ENCODE assay signal across 20 cellular contexts in the genomic region with DNA sequence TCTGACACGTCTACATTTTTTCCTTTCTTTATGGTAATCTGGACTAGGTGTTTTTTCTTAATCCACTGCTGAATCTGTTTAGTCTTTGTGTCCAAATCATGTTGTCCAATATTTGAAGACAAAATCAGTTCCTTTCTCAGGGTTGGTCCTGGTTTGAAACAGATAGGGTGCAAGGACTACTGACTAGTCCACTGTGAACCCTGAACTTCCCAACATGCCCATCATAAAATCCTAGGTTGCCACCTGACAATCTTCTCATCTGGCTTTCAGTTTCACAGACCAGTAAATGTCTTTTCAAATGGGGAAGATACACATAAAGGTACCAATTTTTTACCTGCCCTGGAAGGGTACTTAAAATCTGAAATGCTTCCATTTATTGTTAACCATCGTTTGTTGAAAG. TPM values are rescaled to one million over a fixed set of nuclear protein-coding genes. Genes with fewer than 3 reads are reported as not detected.
DNase-seq lines count a peak whose midpoint lies in the region; ATAC-seq and TF ChIP-seq lines count a peak whose summit lies in the region.
"Had no signal": no experiment of that assay in that cellular context is flagged by ENCODE, and none has a peak within 500 bp of the region (broad histone marks: within the 10 kb centered on the region; RNA-seq: fewer than 3 reads in every experiment).

No MANE protein-coding gene starts in this region.

- DNase-seq in activated naive CD4-positive, alpha-beta T cell treated with anti-CD3 and anti-CD28 coated beads, Interleukin-2, amount 50 U/mL, for 72 hours (ENCODE audit: low spot score in 2 of 2) = no peak
- DNase-seq in activated naive CD4-positive, alpha-beta T cell treated with anti-CD3 and anti-CD28 coated beads for 36 hours = no peak
- no peak for DNase-seq in CD8-positive, alpha-beta T cell
- DNase-seq in immature natural killer cell (no peak), lower lobe of right lung (no peak)
- DNase-seq in activated CD4-positive, alpha-beta T cell treated with anti-CD3 and anti-CD28 coated beads for 1 hour = no peak
- DNase-seq: IMR-90; NCI-H1105; NCI-H146; NCI-H2029; NCI-H226; NCI-H510A treated with DMSO at 0.1 percent for 48 hours; NCI-H748 treated with DMSO at 0.1 percent for 48 hours; NK-92 treated with Interleukin-12 subunit alpha and Interleukin-12 subunit beta, amount 100 ng/mL, for 24 hours; Peyer's patch had no signal

- peak overlapping the region; percentile 22 to 72 for H3K27ac Mint-ChIP-seq in activated naive CD4-positive, alpha-beta T cell treated with anti-CD3 and anti-CD28 coated beads, Interleukin-2, amount 50 U/mL, for 72 hours
- no peak overlapping the region for H3K27ac Mint-ChIP-seq in activated naive CD4-positive, alpha-beta T cell treated with anti-CD3 and anti-CD28 coated beads for 36 hours
- H3K27ac Mint-ChIP-seq in CD8-positive, alpha-beta T cell = peak overlapping the region; percentile 55
- H3K27ac Mint-ChIP-seq in immature natural killer cell = peak overlapping the region in 4 of 6 donors; percentile 40 to 61 (median 58)
- peak overlapping the region; percentile 31 for H3K27ac Mint-ChIP-seq in stimulated activated memory B cell treated with anti-CD40 and anti-IgM and Interleukin-4, amounts not matched to agents 10 μg/mL and 1 μg/mL and 100 μg/mL, for 72 hours

- CTCF ChIA-PET in activated naive CD4-positive, alpha-beta T cell treated with anti-CD3 and anti-CD28 coated beads for 36 hours (lab: Charles Lee) = no interaction called here
- CTCF ChIA-PET in CD8-positive, alpha-beta T cell (lab: Charles Lee) = no interaction called here

- H3K36me3 Mint-ChIP-seq in activated naive CD4-positive, alpha-beta T cell treated with anti-CD3 and anti-CD28 coated beads, Interleukin-2, amount 50 U/mL, for 72 hours = peaks cover 4 to 19% of the 10 kb centered on the region in 2 donors
- H3K36me3 Mint-ChIP-seq in activated naive CD4-positive, alpha-beta T cell treated with anti-CD3 and anti-CD28 coated beads for 36 hours (ENCODE audit: low read depth) = peaks cover 36% of the 10 kb centered on the region
- H3K36me3 Mint-ChIP-seq in CD8-positive, alpha-beta T cell = peaks cover 76% of the 10 kb centered on the region
- peaks cover 18 to 49% (median 38%) of the 10 kb centered on the region in 3 donors for H3K36me3 Mint-ChIP-seq in immature natural killer cell
- peaks cover 67% of the 10 kb centered on the region for H3K36me3 Mint-ChIP-seq in stimulated activated memory B cell treated with anti-CD40 and anti-IgM and Interleukin-4, amounts not matched to agents 10 μg/mL and 1 μg/mL and 100 μg/mL, for 72 hours

- peaks cover 35% of the 10 kb centered on the region for H3K4me1 Mint-ChIP-seq in activated naive CD4-positive, alpha-beta T cell treated with anti-CD3 and anti-CD28 coated beads for 36 hours (ENCODE audit: low read depth)
- H3K4me1 Mint-ChIP-seq in CD8-positive, alpha-beta T cell (ENCODE audit: low read depth) = peaks cover 47% of the 10 kb centered on the region
- H3K4me1 Mint-ChIP-seq in immature natural killer cell = peaks cover 39 to 61% of the 10 kb centered on the region in 2 donors
- H3K4me1 Mint-ChIP-seq in stimulated activated memory B cell treated with anti-CD40 and anti-IgM and Interleukin-4, amounts not matched to agents 10 μg/mL and 1 μg/mL and 100 μg/mL, for 72 hours = peaks cover 30% of the 10 kb centered on the region

- ATAC-seq in activated naive CD4-positive, alpha-beta T cell treated with anti-CD3 and anti-CD28 coated beads, Interleukin-2, amount 50 U/mL, for 72 hours = no peak
- ATAC-seq in CD8-positive, alpha-beta T cell = no peak
- no peak for ATAC-seq in stimulated activated memory B cell treated with anti-CD40 and anti-IgM and Interleukin-4, amounts not matched to agents 10 μg/mL and 1 μg/mL and 100 μg/mL, for 72 hours
- no peak for ATAC-seq in activated CD4-positive, CD25-positive, alpha-beta regulatory T cell treated with anti-CD3 and anti-CD28 coated beads, Interleukin-2, amount 50 U/mL, for 24 hours
- ATAC-seq in lower lobe of right lung = no peak

- peaks cover 39% of the 10 kb centered on the region for H3K4me1 ChIP-seq in CD8-positive, alpha-beta T cell (ENCODE audit: insufficient read depth, low read length)
- peaks cover 4% of the 10 kb centered on the region for H3K4me1 ChIP-seq in lower lobe of right lung
- H3K4me1 ChIP-seq: SJSA1 had no signal

- no peaks in the 10 kb centered on the region for H3K9me3 ChIP-seq in CD8-positive, alpha-beta T cell (ENCODE audit: low read length)
- no peaks in the 10 kb centered on the region for H3K9me3 ChIP-seq in lower lobe of right lung
- H3K9me3 ChIP-seq: BLaER1, Peyer's patch, SJSA1 had no signal

- H3K4me3 ChIP-seq in CD8-positive, alpha-beta T cell (ENCODE audit: low read depth, low read length) = no peak overlapping the region
- H3K4me3 ChIP-seq in lower lobe of right lung = no peak overlapping the region
- H3K4me3 ChIP-seq: BLaER1, Peyer's patch, SJSA1 had no signal

- peaks cover 31% of the 10 kb centered on the region for H3K36me3 ChIP-seq in CD8-positive, alpha-beta T cell (ENCODE audit: insufficient read depth, low read length)
- peaks cover 86% of the 10 kb centered on the region for H3K36me3 ChIP-seq in lower lobe of right lung

- no peak overlapping the region for H3K27ac ChIP-seq in CD8-positive, alpha-beta T cell (ENCODE audit: low read depth, low read length)
- H3K27ac ChIP-seq in lower lobe of right lung = no peak overlapping the region
- H3K27ac ChIP-seq: BLaER1, KMS-11, Peyer's patch, SJSA1 had no signal

- no peak overlapping the region for H3K4me3 Mint-ChIP-seq in activated naive CD4-positive, alpha-beta T cell treated with anti-CD3 and anti-CD28 coated beads for 36 hours
- no peak overlapping the region for H3K4me3 Mint-ChIP-seq in CD8-positive, alpha-beta T cell
- H3K4me3 Mint-ChIP-seq in immature natural killer cell = no peak overlapping the region
- H3K4me3 Mint-ChIP-seq in stimulated activated memory B cell treated with anti-CD40 and anti-IgM and Interleukin-4, amounts not matched to agents 10 μg/mL and 1 μg/mL and 100 μg/mL, for 72 hours = no peak overlapping the region

- intact Hi-C loops in activated naive CD4-positive, alpha-beta T cell treated with anti-CD3 and anti-CD28 coated beads for 36 hours (cut with micrococcal nuclease) = no loop called here
- intact Hi-C loops in CD8-positive, alpha-beta T cell (cut with DNase I, micrococcal nuclease) = loop anchor here in 1 of 2 experiments (10.0 kb wide), 1 partner anchor 1278 kb away; the partner anchor contains the start of gene SLC46A3
- intact Hi-C loops in lower lobe of right lung (cut with DNase I) = no loop called here

- POLR2A ChIA-PET in CD8-positive, alpha-beta T cell (lab: Charles Lee) = interaction anchor here (1.2 kb wide), 1 partner anchor 11 kb away, joined by 6 read pairs; no protein-coding TSS in a partner anchor

- H3K27me3 Mint-ChIP-seq in activated naive CD4-positive, alpha-beta T cell treated with anti-CD3 and anti-CD28 coated beads for 36 hours (ENCODE audit: low read depth) = no peaks in the 10 kb centered on the region
- no peaks in the 10 kb centered on the region for H3K27me3 Mint-ChIP-seq in CD8-positive, alpha-beta T cell (ENCODE audit: low read depth)
- peaks cover 0 to 2% (median 0%) of the 10 kb centered on the region in 3 donors for H3K27me3 Mint-ChIP-seq in immature natural killer cell (ENCODE audit: low read depth in 3 of 3)
- H3K27me3 Mint-ChIP-seq in stimulated activated memory B cell treated with anti-CD40 and anti-IgM and Interleukin-4, amounts not matched to agents 10 μg/mL and 1 μg/mL and 100 μg/mL, for 72 hours = no peaks in the 10 kb centered on the region

- no peaks in the 10 kb centered on the region for H3K9me3 Mint-ChIP-seq in activated naive CD4-positive, alpha-beta T cell treated with anti-CD3 and anti-CD28 coated beads, Interleukin-2, amount 50 U/mL, for 72 hours
- no peaks in the 10 kb centered on the region for H3K9me3 Mint-ChIP-seq in activated naive CD4-positive, alpha-beta T cell treated with anti-CD3 and anti-CD28 coated beads for 36 hours
- H3K9me3 Mint-ChIP-seq in CD8-positive, alpha-beta T cell = no peaks in the 10 kb centered on the region
- H3K9me3 Mint-ChIP-seq in immature natural killer cell = no peaks in the 10 kb centered on the region
- H3K9me3 Mint-ChIP-seq in stimulated activated memory B cell treated with anti-CD40 and anti-IgM and Interleukin-4, amounts not matched to agents 10 μg/mL and 1 μg/mL and 100 μg/mL, for 72 hours = no peaks in the 10 kb centered on the region

- TF ChIP-seq CTCF in CD8-positive, alpha-beta T cell (IDR thresholded peaks at IDR 0.05) = no peak
- no peak for TF ChIP-seq CTCF in lower lobe of right lung (IDR thresholded peaks at IDR 0.05)

- H3K27me3 ChIP-seq in CD8-positive, alpha-beta T cell (ENCODE audit: insufficient read depth, low read length) = no peaks in the 10 kb centered on the region
- no peaks in the 10 kb centered on the region for H3K27me3 ChIP-seq in lower lobe of right lung (ENCODE audit: low read depth)
- H3K27me3 ChIP-seq: BLaER1, Peyer's patch, SJSA1 had no signal

RNA-seq across cellular contexts. Expression of gene GTF3A, which starts 12.7 kb away (rescaled TPM):
- total RNA-seq in activated naive CD4-positive, alpha-beta T cell treated with anti-CD3 and anti-CD28 coated beads, Interleukin-2, amount 50 U/mL, for 72 hours = 100 to 1,000 TPM; 133 to 190 TPM
- total RNA-seq in activated naive CD4-positive, alpha-beta T cell treated with anti-CD3 and anti-CD28 coated beads for 36 hours = 100 to 1,000 TPM; 303 to 314 TPM
- total RNA-seq in CD8-positive, alpha-beta T cell = 100 to 1,000 TPM; 157 TPM
- polyA plus RNA-seq in immature natural killer cell = 100 to 1,000 TPM; 483 to 645 (median 583) TPM
- 83.0 TPM for total RNA-seq in lower lobe of right lung

RNA-seq across cellular contexts. Expression of gene MTIF3, which starts 13.2 kb away (rescaled TPM):
- total RNA-seq in activated naive CD4-positive, alpha-beta T cell treated with anti-CD3 and anti-CD28 coated beads, Interleukin-2, amount 50 U/mL, for 72 hours = 10 to 100 TPM; 34.7 to 49.7 TPM
- total RNA-seq in activated naive CD4-positive, alpha-beta T cell treated with anti-CD3 and anti-CD28 coated beads for 36 hours = 10 to 100 TPM; 34.0 to 42.1 TPM
- 10 to 100 TPM; 12.7 to 13.0 TPM for total RNA-seq in CD8-positive, alpha-beta T cell
- 10 to 100 TPM; 55.0 to 77.7 (median 67.1) TPM for polyA plus RNA-seq in immature natural killer cell
- total RNA-seq in lower lobe of right lung = 37.5 TPM
